Comparison of ENCODE assay signal across 21 cellular contexts in genomic region chr5:136145030-136145429, GRCh38. TPM values are rescaled to one million over a fixed set of nuclear protein-coding genes. Genes with fewer than 3 reads are reported as not detected.
DNase-seq lines count a peak whose midpoint lies in the region; ATAC-seq and TF ChIP-seq lines count a peak whose summit lies in the region.
"Had no signal": no experiment of that assay in that cellular context is flagged by ENCODE, and none has a peak within 500 bp of the region (broad histone marks: within the 10 kb centered on the region; RNA-seq: fewer than 3 reads in every experiment).

No MANE protein-coding gene starts in this region.

- no peaks in the 10 kb centered on the region for H3K9me2 ChIP-seq in hepatocyte (replicated peaks; ENCODE audit: insufficient read depth)

- no peak for TF ChIP-seq CTCF in hepatocyte (IDR thresholded peaks at IDR 0.05; ENCODE audit: poor library complexity)
- no peak for TF ChIP-seq CTCF in tibial artery (IDR thresholded peaks at IDR 0.05)

- no peak overlapping the region for H3K27ac ChIP-seq in hepatocyte
- H3K27ac ChIP-seq in tibial artery, result no peak overlapping the region
- H3K27ac ChIP-seq: C4-2B, esophagus muscularis mucosa, KMS-11, sigmoid colon had no signal

- no peaks in the 10 kb centered on the region for H3K9me3 ChIP-seq in hepatocyte (ENCODE audit: low read depth)
- no peaks in the 10 kb centered on the region for H3K9me3 ChIP-seq in tibial artery
- H3K9me3 ChIP-seq: esophagus muscularis mucosa, mucosa of descending colon, sigmoid colon had no signal

- WGBS in hepatocyte (ENCODE audit: low lambda C conversion rate, missing lambda C conversion rate), result 84% methylated on average over 2 of the region's 2 CpGs

- DNase-seq in hepatocyte (ENCODE audit: low spot score) (no peak), D341Med (ENCODE audit: low spot score) (no peak), tibial artery (no peak), SKM-1 treated with dmso at 0.1 percent for 144 hours (lab: John Stamatoyannopoulos, UW; ENCODE audit: unreplicated experiment) (no peak)
- DNase-seq: activated CD8-positive, alpha-beta T cell treated with anti-CD3 and anti-CD28 coated beads, Interleukin-2, amount 10 ng/mL, durations not matched to agents 7 days and 5 days; aorta; mucosa of descending colon; NCI-H1417; NCI-H345; nucleus accumbens; sigmoid colon; stimulated activated CD4-positive, alpha-beta T cell treated with anti-CD3 and anti-CD28 coated beads, Interleukin-4, amount 100 ng/mL, for 1 hour; trophoblast cell had no signal

- peaks cover 98% of the 10 kb centered on the region for H3K79me2 ChIP-seq in hepatocyte

- H3K4me1 ChIP-seq in hepatocyte (ENCODE audit: insufficient read depth) (peaks cover 14% of the 10 kb centered on the region), tibial artery (peaks cover 0 to 87% (median 13%) of the 10 kb centered on the region in 4 donors)

- no peaks in the 10 kb centered on the region for H3K36me3 ChIP-seq in hepatocyte (replicated peaks; ENCODE audit: insufficient read depth, low read depth)
- no peaks in the 10 kb centered on the region for H3K36me3 ChIP-seq in tibial artery
- H3K36me3 ChIP-seq: esophagus muscularis mucosa, sigmoid colon had no signal

- no peaks in the 10 kb centered on the region for H3K27me3 ChIP-seq in hepatocyte
- no peaks in the 10 kb centered on the region for H3K27me3 ChIP-seq in tibial artery
- H3K27me3 ChIP-seq: esophagus muscularis mucosa, sigmoid colon had no signal

- intact Hi-C loops in tibial artery (cut with DNase I; ENCODE audit: low total_unique reads), result no loop called here

- no peak overlapping the region for H2AFZ ChIP-seq in hepatocyte
- H2AFZ ChIP-seq: GM23338 had no signal

- peaks cover 91% of the 10 kb centered on the region for H4K20me1 ChIP-seq in hepatocyte (ENCODE audit: insufficient read depth, poor library complexity, severe bottlenecking)

- H3K4me2 ChIP-seq in hepatocyte, result no peak overlapping the region
- H3K4me2 ChIP-seq: GM23338, KMS-11 had no signal

- peak; percentile 52 for ATAC-seq in GM19351 (IDR thresholded peaks at IDR 0.05; ENCODE audit: unreplicated experiment)
- peak; percentile 50 for ATAC-seq in HG02588 (IDR thresholded peaks at IDR 0.05; ENCODE audit: unreplicated experiment)
- peak; percentile 63 for ATAC-seq in HG03108 (IDR thresholded peaks at IDR 0.05; ENCODE audit: unreplicated experiment)
- ATAC-seq: activated CD8-positive, alpha-beta T cell treated with anti-CD3 and anti-CD28 coated beads, Interleukin-2, amount 10 ng/mL, durations not matched to agents 7 days and 5 days; GM23338; mucosa of descending colon had no signal

- H3K4me3 ChIP-seq in hepatocyte, result no peak overlapping the region
- H3K4me3 ChIP-seq in tibial artery, result no peak overlapping the region
- H3K4me3 ChIP-seq: esophagus muscularis mucosa, GM23338, mucosa of descending colon, sigmoid colon had no signal

RNA-seq across cellular contexts. Expression of gene SMAD5, which starts 12.4 kb away (rescaled TPM):
- total RNA-seq in hepatocyte, result 67.4 and 68.8 TPM in 2 replicates
- 24.1 and 34.4 TPM in 2 replicates for polyA plus RNA-seq in hepatocyte

RNA-seq across cellular contexts. Expression of gene SMIM32, which starts 47.9 kb away (rescaled TPM):
- 1.9 and 3.1 TPM in 2 replicates for total RNA-seq in hepatocyte
- polyA plus RNA-seq in hepatocyte, result 2.7 and 3.9 TPM in 2 replicates
- total RNA-seq: activated CD8-positive, alpha-beta T cell treated with anti-CD3 and anti-CD28 coated beads, Interleukin-2, amount 10 ng/mL, durations not matched to agents 7 days and 5 days; esophagus muscularis mucosa; SK-MEL-5 had no signal
